ENCODE assay signal across 24 cellular contexts in genomic region chr4:71607109-71607508, GRCh38.
"Had no signal": no experiment of that assay in that cellular context is flagged by ENCODE, and none has a peak within 500 bp of the region (broad histone marks: within the 10 kb centered on the region; RNA-seq: fewer than 3 reads in every experiment).

No MANE protein-coding gene starts in this region.

- FAIRE-seq: frontal cortex had no signal

- H3K4me2 ChIP-seq: neural progenitor cell had no signal

- H3K9ac ChIP-seq: neural progenitor cell, parathyroid adenoma had no signal

- H3K4me3 Mint-ChIP-seq: mesothelial cell of epicardium; natural killer cell treated with Interleukin-12 subunit alpha and Interleukin-12 subunit beta and Interleukin-15 and Interleukin-18, amount 100 ng/mL, for 72 hours; neural progenitor cell; stimulated activated naive B cell treated with anti-CD40 and anti-IgM and Interleukin-4, amounts not matched to agents 10 μg/mL and 1 μg/mL and 100 μg/mL, for 72 hours; stimulated activated naive CD8-positive, alpha-beta T cell treated with anti-CD3 and anti-CD28 coated beads, Interleukin-15, amount 100 ng/mL, for 72 hours had no signal

- H3K27ac Mint-ChIP-seq: mesothelial cell of epicardium; natural killer cell treated with Interleukin-12 subunit alpha and Interleukin-12 subunit beta and Interleukin-15 and Interleukin-18, amount 100 ng/mL, for 72 hours; neural progenitor cell; stimulated activated naive B cell treated with anti-CD40 and anti-IgM and Interleukin-4, amounts not matched to agents 10 μg/mL and 1 μg/mL and 100 μg/mL, for 72 hours; stimulated activated naive CD8-positive, alpha-beta T cell treated with anti-CD3 and anti-CD28 coated beads, Interleukin-15, amount 100 ng/mL, for 72 hours had no signal

- H3K27ac ChIP-seq: dorsolateral prefrontal cortex, heart left ventricle, neural progenitor cell, parathyroid adenoma, psoas muscle, spleen, thoracic aorta, transverse colon had no signal

- H3K27me3 ChIP-seq: neural progenitor cell, spleen, transverse colon had no signal

- H3K79me2 ChIP-seq: parathyroid adenoma had no signal

- H3K9me3 Mint-ChIP-seq: neural progenitor cell had no signal

- H3K4me1 Mint-ChIP-seq: stimulated activated naive CD8-positive, alpha-beta T cell treated with anti-CD3 and anti-CD28 coated beads, Interleukin-15, amount 100 ng/mL, for 72 hours had no signal

- H3K4me1 ChIP-seq: heart left ventricle, neural progenitor cell, parathyroid adenoma, psoas muscle, spleen, transverse colon had no signal

- H3K9me3 ChIP-seq: heart left ventricle, psoas muscle, thoracic aorta, transverse colon had no signal

- H3K4me3 ChIP-seq: dorsolateral prefrontal cortex, heart left ventricle, neural progenitor cell, psoas muscle, spleen, thoracic aorta, transverse colon had no signal

- H3K36me3 Mint-ChIP-seq: mesothelial cell of epicardium, neural progenitor cell had no signal

- DNase-seq: cortex of kidney; dorsolateral prefrontal cortex; effector CD8-positive, alpha-beta T cell; heart left ventricle; hippocampal formation; left colon; mammary epithelial cell; nucleus accumbens; psoas muscle; retina; spleen; stimulated activated CD4-positive, alpha-beta T cell treated with anti-CD3 and anti-CD28 coated beads, Interleukin-2, amount 100 ng/mL, for 24 hours; stimulated activated CD4-positive, alpha-beta T cell treated with anti-CD3 and anti-CD28 coated beads, Interleukin-4, amount 100 ng/mL, for 4 hours; stimulated activated naive B cell treated with anti-CD40 and anti-IgM and Interleukin-4, amounts not matched to agents 10 μg/mL and 1 μg/mL and 100 μg/mL, for 72 hours; stimulated activated naive CD8-positive, alpha-beta T cell treated with anti-CD3 and anti-CD28 coated beads, Interleukin-15, amount 100 ng/mL, for 72 hours; substantia nigra; transverse colon had no signal

- H3K36me3 ChIP-seq: heart left ventricle, neural progenitor cell, spleen, thoracic aorta, transverse colon had no signal

- H2AFZ ChIP-seq: neural progenitor cell, parathyroid adenoma had no signal

- ATAC-seq: heart left ventricle; left colon; psoas muscle; sciatic nerve; stimulated activated naive CD8-positive, alpha-beta T cell treated with anti-CD3 and anti-CD28 coated beads, Interleukin-15, amount 100 ng/mL, for 72 hours had no signal
